Comparison of ENCODE assay signal across 30 cellular contexts in genomic region chr18:5892772-5893431, GRCh38. TPM values are rescaled to one million over a fixed set of nuclear protein-coding genes. Genes with fewer than 3 reads are reported as not detected.
DNase-seq lines count a peak whose midpoint lies in the region; ATAC-seq and TF ChIP-seq lines count a peak whose summit lies in the region.
"Had no signal": no experiment of that assay in that cellular context is flagged by ENCODE, and none has a peak within 500 bp of the region (broad histone marks: within the 10 kb centered on the region; RNA-seq: fewer than 3 reads in every experiment).

No MANE protein-coding gene starts in this region.

- H3K9ac ChIP-seq in IMR-90 (ENCODE audit: low read depth, low read length) (no peak overlapping the region), iPS-18a (ENCODE audit: low read length) (no peak overlapping the region)
- H3K9ac ChIP-seq: KMS-11 had no signal

- TF ChIP-seq RAD21 in IMR-90 (IDR thresholded peaks at IDR 0.05; ENCODE audit: low read length) = no peak

- H3K9me3 ChIP-seq in IMR-90 (ENCODE audit: control insufficient read depth, insufficient read depth, low read length) (no peaks in the 10 kb centered on the region), iPS-18a (ENCODE audit: control insufficient read depth, low read depth, low read length) (no peaks in the 10 kb centered on the region), osteoblast (ENCODE audit: low read depth, low read length) (no peaks in the 10 kb centered on the region), gastrocnemius medialis (no peaks in the 10 kb centered on the region)
- no peaks in the 10 kb centered on the region for H3K9me3 ChIP-seq in CD8-positive, alpha-beta T cell (ENCODE audit: low read length)
- H3K9me3 ChIP-seq: esophagus muscularis mucosa, heart right ventricle, MG63, Peyer's patch, psoas muscle, sigmoid colon, stomach, thyroid gland had no signal

- H2AFZ ChIP-seq in IMR-90 (replicated peaks; ENCODE audit: low read length, poor library complexity) (no peak overlapping the region), osteoblast (ENCODE audit: low read length) (no peak overlapping the region)

- H3K9me3 Mint-ChIP-seq in CD8-positive, alpha-beta T cell = no peaks in the 10 kb centered on the region

- ATAC-seq in IMR-90 (ENCODE audit: low read depth) (no peak), gastrocnemius medialis (no peak)
- ATAC-seq in CD8-positive, alpha-beta T cell = no peak
- ATAC-seq: activated CD8-positive, alpha-beta memory T cell treated with anti-CD3 and anti-CD28 coated beads, Interleukin-2, amount 10 ng/mL, durations not matched to agents 7 days and 5 days; heart right ventricle; psoas muscle; T-helper 17 cell had no signal

- no peak overlapping the region for H3K18ac ChIP-seq in IMR-90 (ENCODE audit: low read depth, low read length)

- no peak overlapping the region for H3K4me3 Mint-ChIP-seq in CD8-positive, alpha-beta T cell
- H3K4me3 Mint-ChIP-seq: activated CD8-positive, alpha-beta memory T cell treated with anti-CD3 and anti-CD28 coated beads, Interleukin-2, amount 10 ng/mL, durations not matched to agents 7 days and 5 days; central memory CD8-positive, alpha-beta T cell had no signal

- no peak overlapping the region for H3K4ac ChIP-seq in IMR-90 (ENCODE audit: low read depth, low read length)

- no peak overlapping the region for H2BK120ac ChIP-seq in IMR-90 (ENCODE audit: low read depth, low read length)

- no peaks in the 10 kb centered on the region for H3K36me3 Mint-ChIP-seq in CD8-positive, alpha-beta T cell

- CTCF ChIA-PET in IMR-90 (lab: Yijun Ruan, JAX) = interaction anchor here (0.6 to 0.8 kb wide), 2 partner anchors 178 to 326 kb away, joined by 3 to 4 read pairs; no protein-coding TSS in a partner anchor
- CTCF ChIA-PET in CD8-positive, alpha-beta T cell (lab: Charles Lee) = no interaction called here

- no peak overlapping the region for H3K4me3 ChIP-seq in IMR-90 (ENCODE audit: insufficient read depth, low read depth, low read length)
- peak overlapping the region; percentile 71 for H3K4me3 ChIP-seq in iPS-18a (ENCODE audit: low read length)
- no peak overlapping the region for H3K4me3 ChIP-seq in osteoblast (ENCODE audit: insufficient read depth, low read length)
- H3K4me3 ChIP-seq in CD8-positive, alpha-beta T cell (ENCODE audit: low read depth, low read length) = no peak overlapping the region
- H3K4me3 ChIP-seq in gastrocnemius medialis = peak overlapping the region in 1 of 4 donors; percentile 17
- H3K4me3 ChIP-seq: esophagus muscularis mucosa, MG63, Peyer's patch, psoas muscle, sigmoid colon, stomach, thyroid gland had no signal

- H3K4me1 ChIP-seq in IMR-90 (ENCODE audit: control insufficient read depth, insufficient read depth, low read length) = peaks cover 10% of the 10 kb centered on the region; the same call in 1 of the 2 replicates
- peaks cover 27% of the 10 kb centered on the region for H3K4me1 ChIP-seq in iPS-18a (ENCODE audit: control insufficient read depth, low read depth, low read length)
- H3K4me1 ChIP-seq in osteoblast (ENCODE audit: insufficient read depth, low read length) = no peaks in the 10 kb centered on the region
- H3K4me1 ChIP-seq in CD8-positive, alpha-beta T cell (ENCODE audit: insufficient read depth, low read length) = no peaks in the 10 kb centered on the region
- H3K4me1 ChIP-seq in gastrocnemius medialis = peaks cover 0 to 15% of the 10 kb centered on the region in 2 donors

- H3K4me1 Mint-ChIP-seq in CD8-positive, alpha-beta T cell (ENCODE audit: low read depth) = peaks cover 19% of the 10 kb centered on the region
- H3K4me1 Mint-ChIP-seq: activated CD8-positive, alpha-beta memory T cell treated with anti-CD3 and anti-CD28 coated beads, Interleukin-2, amount 10 ng/mL, durations not matched to agents 7 days and 5 days; central memory CD8-positive, alpha-beta T cell; T-helper 17 cell had no signal

- no peak overlapping the region for H4K91ac ChIP-seq in IMR-90 (ENCODE audit: insufficient read depth, low read depth, low read length)

- no peak overlapping the region for H3K27ac Mint-ChIP-seq in CD8-positive, alpha-beta T cell
- H3K27ac Mint-ChIP-seq: activated CD8-positive, alpha-beta memory T cell treated with anti-CD3 and anti-CD28 coated beads, Interleukin-2, amount 10 ng/mL, durations not matched to agents 7 days and 5 days; T-helper 17 cell had no signal

- peaks cover 61% of the 10 kb centered on the region for H3K27me3 Mint-ChIP-seq in CD8-positive, alpha-beta T cell (ENCODE audit: low read depth)

- no peak overlapping the region for H2BK15ac ChIP-seq in IMR-90 (ENCODE audit: low read depth, low read length)

- no peaks in the 10 kb centered on the region for H3K79me2 ChIP-seq in osteoblast (ENCODE audit: insufficient read depth, low read length)

- H3K4me2 ChIP-seq in IMR-90 (ENCODE audit: low read depth, low read length) (peak overlapping the region; percentile 42; the same call in 1 of the 2 replicates), osteoblast (ENCODE audit: insufficient read depth, low read length) (no peak overlapping the region)
- H3K4me2 ChIP-seq: KMS-11 had no signal

- no TSS peak for BruUV-seq in IMR-90 (replicated peaks; lab: Mats Ljungman, UMichigan)

- no peak overlapping the region for H4K5ac ChIP-seq in IMR-90 (ENCODE audit: low read depth, low read length)

- H3K23ac ChIP-seq in IMR-90 (ENCODE audit: low read depth, low read length) = no peak overlapping the region; the same call in 1 of the 2 replicates

- H3K9me1 ChIP-seq in IMR-90 (ENCODE audit: insufficient read depth, low read length) = 0 out of 2 replicates have a peak, but pooled peaks cover 2% of the 10 kb centered on the region

- H3K14ac ChIP-seq in IMR-90 (replicated peaks; ENCODE audit: low read depth, low read length) = no peak overlapping the region

- in situ Hi-C loops in IMR-90 (cut with MboI; ENCODE audit: low sequenced_read_pairs) (no loop called here), gastrocnemius medialis (cut with MboI; ENCODE audit: low sequenced_read_pairs in 4 of 4) (loop anchor here in 3 of 4 donors (25.0 kb wide), 2 partner anchors 594 to 994 kb away; no protein-coding TSS in a partner anchor)

- no peak overlapping the region for H4K8ac ChIP-seq in IMR-90 (ENCODE audit: low read depth in 2 of 2, low read length in 2 of 2)

- POLR2A ChIA-PET in IMR-90 (lab: Charles Lee; ENCODE audit: unreplicated experiment) = no interaction called here
- POLR2A ChIA-PET in CD8-positive, alpha-beta T cell (lab: Charles Lee) = no interaction called here

- TF ChIP-seq CTCF in GM20000 (IDR thresholded peaks at IDR 0.05; ENCODE audit: extremely low read depth, missing control alignments) (no peak), IMR-90 (conservative IDR thresholded peaks at IDR 0.05; ENCODE audit: low read depth, low read length) (no peak), osteoblast (IDR thresholded peaks at IDR 0.05; ENCODE audit: extremely low read depth, low read depth, low read length) (no peak), gastrocnemius medialis (IDR thresholded peaks at IDR 0.05 in 4 of 5, conservative IDR thresholded peaks at IDR 0.05 in 1 of 5) (no peak)
- no peak for TF ChIP-seq CTCF in CD8-positive, alpha-beta T cell (IDR thresholded peaks at IDR 0.05)

- peaks cover 4 to 18% of the 10 kb centered on the region in 2 experiments; a peak in 3 of 4 replicates for H3K79me1 ChIP-seq in IMR-90 (ENCODE audit: low read depth in 1 of 2, low read length in 2 of 2)

- H3K36me3 ChIP-seq in IMR-90 (ENCODE audit: control insufficient read depth, insufficient read depth, low read length) (peaks cover 10% of the 10 kb centered on the region), iPS-18a (ENCODE audit: control insufficient read depth, low read depth, low read length) (no peaks in the 10 kb centered on the region), osteoblast (ENCODE audit: insufficient read depth, low read length) (no peaks in the 10 kb centered on the region), gastrocnemius medialis (no peaks in the 10 kb centered on the region)
- no peaks in the 10 kb centered on the region for H3K36me3 ChIP-seq in CD8-positive, alpha-beta T cell (ENCODE audit: insufficient read depth, low read length)
- H3K36me3 ChIP-seq: esophagus muscularis mucosa, heart right ventricle, MG63, Peyer's patch, sigmoid colon, stomach, thyroid gland had no signal

- no peak overlapping the region for H3K56ac ChIP-seq in IMR-90 (ENCODE audit: extremely low read depth, insufficient read depth, low read length)

- dilution Hi-C loops in IMR-90 (cut with HindIII; ENCODE audit: low sequenced_read_pairs, unreplicated experiment) = no loop called here

- no peak overlapping the region for H2AK5ac ChIP-seq in IMR-90 (ENCODE audit: low read depth, low read length)

- no peak overlapping the region for H2BK5ac ChIP-seq in IMR-90 (ENCODE audit: low read depth, low read length, poor library complexity, severe bottlenecking)

- no peak for TF ChIP-seq POLR2A in IMR-90 (IDR thresholded peaks at IDR 0.05; ENCODE audit: low read depth, low read length)
- TF ChIP-seq POLR2A in gastrocnemius medialis (IDR thresholded peaks at IDR 0.05) = no peak

- peak; percentile 20 for DNase-seq in GM20000 (ENCODE audit: low spot score)
- peak; percentile 34 for DNase-seq in IMR-90
- DNase-seq in osteoblast (ENCODE audit: insufficient read length, low spot score, missing footprints) = peak; percentile 65
- no peak for DNase-seq in CD8-positive, alpha-beta T cell
- no peak for DNase-seq in gastrocnemius medialis
- DNase-seq in ureter (ENCODE audit: low spot score) = no peak
- DNase-seq: activated CD8-positive, alpha-beta memory T cell treated with anti-CD3 and anti-CD28 coated beads, Interleukin-2, amount 10 ng/mL, durations not matched to agents 7 days and 5 days; activated T-cell treated with anti-CD3 and anti-CD28 coated beads, Interleukin-2, amount 50 U/mL, for 48 hours; DND-41; foreskin fibroblast; GF-D8; heart right ventricle; MG63; NCI-H1105; NCI-H187 treated with DMSO at 0.1 percent for 48 hours; NCI-H526; Peyer's patch; psoas muscle; SHP77; sigmoid colon; stimulated activated CD4-positive, alpha-beta T cell treated with anti-CD3 and anti-CD28 coated beads, Interleukin-12 subunit alpha, Interleukin-12 subunit beta, amount 100 ng/mL, for 4 hours; stimulated activated CD4-positive, alpha-beta T cell treated with anti-CD3 and anti-CD28 coated beads, Interleukin-2, amount 100 ng/mL, for 48 hours; stomach; T-helper 17 cell; thyroid gland had no signal

- H2AK9ac ChIP-seq in IMR-90 (replicated peaks; ENCODE audit: low read depth, low read length, poor library complexity) = no peak overlapping the region

- H3K27ac ChIP-seq in IMR-90 (ENCODE audit: insufficient read depth, low read length) = no peak overlapping the region
- no peak overlapping the region for H3K27ac ChIP-seq in iPS-18a (ENCODE audit: low read length)
- H3K27ac ChIP-seq in osteoblast (ENCODE audit: low read depth, low read length) = no peak overlapping the region
- no peak overlapping the region for H3K27ac ChIP-seq in CD8-positive, alpha-beta T cell (ENCODE audit: low read depth, low read length)
- no peak overlapping the region for H3K27ac ChIP-seq in gastrocnemius medialis
- H3K27ac ChIP-seq: esophagus muscularis mucosa, heart right ventricle, KMS-11, Peyer's patch, psoas muscle, sigmoid colon, stomach, thyroid gland had no signal

- H3K27me3 ChIP-seq in IMR-90 (ENCODE audit: control insufficient read depth, insufficient read depth, low read length) (no peaks in the 10 kb centered on the region), iPS-18a (ENCODE audit: control insufficient read depth, insufficient read depth, low read length) (peaks cover 46% of the 10 kb centered on the region), osteoblast (ENCODE audit: insufficient read depth, low read length) (peaks cover 51% of the 10 kb centered on the region), gastrocnemius medialis (peaks cover 40 to 70% (median 64%) of the 10 kb centered on the region in 3 donors)
- H3K27me3 ChIP-seq in CD8-positive, alpha-beta T cell (ENCODE audit: insufficient read depth, low read length) = peaks cover 27% of the 10 kb centered on the region

- intact Hi-C loops in IMR-90 (cut with micrococcal nuclease) = loop anchor here (5.0 kb wide), 1 partner anchor 839 kb away; no protein-coding TSS in a partner anchor
- intact Hi-C loops in CD8-positive, alpha-beta T cell (cut with DNase I, micrococcal nuclease) = no loop called here
- intact Hi-C loops in gastrocnemius medialis (cut with DNase I; ENCODE audit: low total_unique reads) = loop anchor here (10.0 kb wide), 1 partner anchor 288 kb away; no protein-coding TSS in a partner anchor

- H4K20me1 ChIP-seq in IMR-90 (ENCODE audit: insufficient read depth, low read length) (peaks cover 5% of the 10 kb centered on the region; the same call in 1 of the 2 replicates), osteoblast (ENCODE audit: insufficient read depth, low read length) (no peaks in the 10 kb centered on the region)

- no peak overlapping the region for H2BK20ac ChIP-seq in IMR-90 (ENCODE audit: low read depth, low read length)

RNA-seq across cellular contexts. Expression of gene TMEM200C, which starts 2.4 kb away (rescaled TPM):
- total RNA-seq in IMR-90 (2012; rRNA removed) = 1.4 and 1.7 TPM in 2 replicates
- 2.5 and 3.5 TPM in 2 replicates for polyA plus RNA-seq in IMR-90 (2012; rRNA removed)
- 0.66 and 5.6 TPM in 2 replicates for polyA plus RNA-seq in IMR-90 (2012; cell fraction: cytosol; rRNA removed)
- polyA plus RNA-seq in IMR-90 (2012; cell fraction: nucleus; rRNA removed; ENCODE audit: low replicate concordance) = 4.7 and 8.5 TPM in 2 replicates
- total RNA-seq in osteoblast = under 0.01 TPM in 2 replicates
- not detected for total RNA-seq in CD8-positive, alpha-beta T cell
- total RNA-seq in gastrocnemius medialis = under 1 TPM in 1 of 4 donors, not detected in 3; 0.07 TPM
- total RNA-seq in ureter = 0.60 TPM
- total RNA-seq: activated CD8-positive, alpha-beta memory T cell treated with anti-CD3 and anti-CD28 coated beads, Interleukin-2, amount 10 ng/mL, durations not matched to agents 7 days and 5 days; lung microvascular endothelial cell; T-helper 17 cell had no signal

Comparison
In these comparisons a context has a peak if more than half of its experiments do, and no peak if none do; other contexts are left out.
1. DNase-seq: peak in GM20000 (single experiment), IMR-90 (single experiment) and osteoblast (single experiment); none in CD8-positive, alpha-beta T cell (0 of 7), gastrocnemius medialis (0 of 2) and ureter (single experiment).
2. intact Hi-C loops: an anchor here in IMR-90 (5.0 kb wide) and gastrocnemius medialis (10.0 kb wide); none called in CD8-positive, alpha-beta T cell.